ENCODE assay signal across 4 cellular contexts in the genomic region with DNA sequence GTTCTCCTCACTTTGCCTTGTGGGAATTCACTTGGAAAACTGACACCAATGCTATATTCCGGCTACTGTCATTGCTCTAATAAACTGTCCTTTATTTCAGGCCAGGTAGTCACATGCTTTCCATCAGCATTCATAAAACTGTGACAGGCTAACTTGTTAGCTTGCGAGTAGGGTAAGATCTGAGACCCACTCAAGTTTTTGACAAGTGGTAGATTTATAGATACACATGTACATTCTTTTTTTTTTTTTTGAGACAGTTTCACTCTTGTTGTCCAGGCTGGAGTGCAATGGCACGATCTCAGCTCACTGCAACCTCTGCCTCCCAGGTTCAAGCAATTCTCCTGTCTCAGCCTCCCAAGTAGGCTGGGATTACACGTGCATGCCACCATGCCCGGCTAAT. TPM values are rescaled to one million over a fixed set of nuclear protein-coding genes. Genes with fewer than 3 reads are reported as not detected.
DNase-seq lines count a peak whose midpoint lies in the region; ATAC-seq and TF ChIP-seq lines count a peak whose summit lies in the region.
"Not testable (repeated sequence)": the region's sequence is repeated elsewhere in the genome, so short reads cannot be mapped to it uniquely, and the experiment has no call there.

No MANE protein-coding gene starts in this region.

- not testable (repeated sequence) for H3K27me3 Mint-ChIP-seq in activated naive CD8-positive, alpha-beta T cell treated with anti-CD3 and anti-CD28 coated beads, Interleukin-2, amount 10 ng/mL, durations not matched to agents 7 days and 5 days

- H3K9ac ChIP-seq in OCI-LY1 (ENCODE audit: low read length): peak overlapping the region; percentile 98; the same call in 1 of the 2 replicates
- not testable (repeated sequence) for H3K9ac ChIP-seq in mucosa of rectum (ENCODE audit: low read depth in 1 of 2, low read length in 2 of 2)

- ATAC-seq in activated naive CD8-positive, alpha-beta T cell treated with anti-CD3 and anti-CD28 coated beads, Interleukin-2, amount 10 ng/mL, durations not matched to agents 7 days and 5 days (ENCODE audit: low read depth): not testable (repeated sequence)

- not testable (repeated sequence) for H3K27me3 ChIP-seq in OCI-LY1 (ENCODE audit: insufficient read depth, low read length); mucosa of rectum (ENCODE audit: control insufficient read depth in 2 of 2, insufficient read depth in 2 of 2, low read length in 2 of 2)

- H2AFZ ChIP-seq in OCI-LY1 (ENCODE audit: low read length): not testable (repeated sequence)

- not testable (repeated sequence) for DNase-seq in AG10803 (ENCODE audit: low read depth); activated naive CD8-positive, alpha-beta T cell treated with anti-CD3 and anti-CD28 coated beads, Interleukin-2, amount 10 ng/mL, durations not matched to agents 7 days and 5 days

- H3K4me3 Mint-ChIP-seq in activated naive CD8-positive, alpha-beta T cell treated with anti-CD3 and anti-CD28 coated beads, Interleukin-2, amount 10 ng/mL, durations not matched to agents 7 days and 5 days: peak overlapping the region; percentile 97

- H3K9me3 ChIP-seq in OCI-LY1 (ENCODE audit: low read length); mucosa of rectum (ENCODE audit: control insufficient read depth in 2 of 2, low read length in 2 of 2): not testable (repeated sequence)

- not testable (repeated sequence) for H3K27ac ChIP-seq in OCI-LY1 (ENCODE audit: low read depth, low read length, poor library complexity, severe bottlenecking); mucosa of rectum (ENCODE audit: low read depth in 2 of 2, low read length in 2 of 2)

- H3K36me3 ChIP-seq in OCI-LY1 (ENCODE audit: insufficient read depth, low read length): peaks cover 47% of the 10 kb centered on the region
- peaks cover 2 to 28% of the 10 kb centered on the region in 2 donors for H3K36me3 ChIP-seq in mucosa of rectum (ENCODE audit: control insufficient read depth in 2 of 2, insufficient read depth in 2 of 2, low read length in 2 of 2)

- TF ChIP-seq CTCF in AG10803 (conservative IDR thresholded peaks at IDR 0.05; ENCODE audit: low read length); OCI-LY1 (IDR thresholded peaks at IDR 0.05; ENCODE audit: low read length): not testable (repeated sequence)

- peaks cover 16% of the 10 kb centered on the region for H3K4me1 Mint-ChIP-seq in activated naive CD8-positive, alpha-beta T cell treated with anti-CD3 and anti-CD28 coated beads, Interleukin-2, amount 10 ng/mL, durations not matched to agents 7 days and 5 days

- H3F3A ChIP-seq in OCI-LY1 (ENCODE audit: insufficient read depth, low read length): not testable (repeated sequence)

- H3K4me3 ChIP-seq in AG10803 (ENCODE audit: low read length): peak overlapping the region; percentile 2; the same call in 1 of the 2 replicates
- H3K4me3 ChIP-seq in OCI-LY1 (ENCODE audit: low read depth, low read length, poor library complexity, severe bottlenecking): peak overlapping the region; percentile 95
- peak overlapping the region; percentile 41 to 79 for H3K4me3 ChIP-seq in mucosa of rectum (ENCODE audit: low read length in 2 of 2)

- H3K9me3 Mint-ChIP-seq in activated naive CD8-positive, alpha-beta T cell treated with anti-CD3 and anti-CD28 coated beads, Interleukin-2, amount 10 ng/mL, durations not matched to agents 7 days and 5 days: not testable (repeated sequence)

- not testable (repeated sequence) for H3K9me2 ChIP-seq in OCI-LY1 (ENCODE audit: low read depth, low read length)

- not testable (repeated sequence) for H4K20me1 ChIP-seq in OCI-LY1 (ENCODE audit: insufficient read depth, low read length)

- H3K27ac Mint-ChIP-seq in activated naive CD8-positive, alpha-beta T cell treated with anti-CD3 and anti-CD28 coated beads, Interleukin-2, amount 10 ng/mL, durations not matched to agents 7 days and 5 days: peak overlapping the region; percentile 34

- H3K36me3 Mint-ChIP-seq in activated naive CD8-positive, alpha-beta T cell treated with anti-CD3 and anti-CD28 coated beads, Interleukin-2, amount 10 ng/mL, durations not matched to agents 7 days and 5 days: not testable (repeated sequence)

- POLR2A ChIA-PET in activated naive CD8-positive, alpha-beta T cell treated with anti-CD3 and anti-CD28 coated beads, Interleukin-2, amount 10 ng/mL, durations not matched to agents 7 days and 5 days (lab: Charles Lee): interaction anchor here (0.7 to 3.2 kb wide), 4 partner anchors 11 to 477 kb away, joined by 4 to 17 read pairs (median 7); a partner anchor contains a TSS

- H3K4me1 ChIP-seq in OCI-LY1 (ENCODE audit: insufficient read depth, low read length, severe bottlenecking) (peaks cover 14% of the 10 kb centered on the region), mucosa of rectum (ENCODE audit: control insufficient read depth in 2 of 2, insufficient read depth in 2 of 2, low read length in 2 of 2) (peaks cover 16% of the 10 kb centered on the region in 2 donors)

- H3K79me2 ChIP-seq in OCI-LY1 (ENCODE audit: insufficient read depth, low read length): peaks cover 31% of the 10 kb centered on the region

- peak overlapping the region; percentile 78 for H3K4me2 ChIP-seq in OCI-LY1 (ENCODE audit: low read length)

RNA-seq across cellular contexts. Expression of a gene that starts 1.7 kb away (rescaled TPM):
- 10 to 100 TPM; 72.8 to 75.2 TPM for total RNA-seq in activated naive CD8-positive, alpha-beta T cell treated with anti-CD3 and anti-CD28 coated beads, Interleukin-2, amount 10 ng/mL, durations not matched to agents 7 days and 5 days

RNA-seq across cellular contexts. Expression of a gene that starts 5.9 kb away (rescaled TPM):
- 10 to 100 TPM; 54.7 to 61.2 TPM for total RNA-seq in activated naive CD8-positive, alpha-beta T cell treated with anti-CD3 and anti-CD28 coated beads, Interleukin-2, amount 10 ng/mL, durations not matched to agents 7 days and 5 days

RNA-seq across cellular contexts. Expression of a gene that starts 15.2 kb away (rescaled TPM):
- 1 to 10 TPM; 5.3 to 7.0 TPM for total RNA-seq in activated naive CD8-positive, alpha-beta T cell treated with anti-CD3 and anti-CD28 coated beads, Interleukin-2, amount 10 ng/mL, durations not matched to agents 7 days and 5 days

RNA-seq across cellular contexts. Expression of a gene that starts 22.2 kb away (rescaled TPM):
- 10 to 100 TPM; 96.4 to 97.4 TPM for total RNA-seq in activated naive CD8-positive, alpha-beta T cell treated with anti-CD3 and anti-CD28 coated beads, Interleukin-2, amount 10 ng/mL, durations not matched to agents 7 days and 5 days

RNA-seq across cellular contexts. Expression of a gene that starts 33.5 kb away (rescaled TPM):
- total RNA-seq in activated naive CD8-positive, alpha-beta T cell treated with anti-CD3 and anti-CD28 coated beads, Interleukin-2, amount 10 ng/mL, durations not matched to agents 7 days and 5 days: 10 to 100 TPM; 66.7 to 70.8 TPM

Comparison
In these comparisons a context has a peak if more than half of its experiments do, and no peak if none do; other contexts are left out.
1. H3K4me3 ChIP-seq: peak in every context shown above with its lines; median percentile 95 in OCI-LY1; 60 in mucosa of rectum; 2 in AG10803.